In genomic region chr6:95203153-95203754, GRCh38 we compare ENCODE assay signal across 9 cellular contexts.
DNase-seq lines count a peak whose midpoint lies in the region; ATAC-seq, FAIRE-seq and TF ChIP-seq lines count a peak whose summit lies in the region.
"Had no signal": no experiment of that assay in that cellular context is flagged by ENCODE, and none has a peak within 500 bp of the region (broad histone marks: within the 10 kb centered on the region; RNA-seq: fewer than 3 reads in every experiment).

No MANE protein-coding gene starts in this region.

- H4K20me1 ChIP-seq in OCI-LY1 (ENCODE audit: insufficient read depth, low read length) (no peaks in the 10 kb centered on the region; the same call in 1 of the 2 replicates), H1 (replicated peaks in 1 of 2; ENCODE audit: control insufficient read depth in 1 of 2, insufficient read depth in 2 of 2, low read length in 2 of 2) (no peaks in the 10 kb centered on the region)

- H3K27ac ChIP-seq in OCI-LY1 (ENCODE audit: low read depth, low read length, poor library complexity, severe bottlenecking) (no peak overlapping the region), H1 (ENCODE audit: low read depth, low read length) (no peak overlapping the region)

- H3K9me3 ChIP-seq in OCI-LY1 (ENCODE audit: low read length): no peaks in the 10 kb centered on the region
- H3K9me3 ChIP-seq in H1 (ENCODE audit: insufficient read depth in 2 of 2, low read depth in 1 of 2, low read length in 1 of 2): no peaks in the 10 kb centered on the region

- no peak overlapping the region for H2BK20ac ChIP-seq in H1 (ENCODE audit: low read length)

- no peak overlapping the region for H2BK15ac ChIP-seq in H1 (ENCODE audit: low read length)

- TF ChIP-seq CTCF in OCI-LY1 (IDR thresholded peaks at IDR 0.05; ENCODE audit: low read length): peak; percentile 64; the same call in 1 of the 2 replicates
- peak in 2 of 3 experiments; percentile 48 to 68; a peak in 2 of 4 replicates for TF ChIP-seq CTCF in H1 (IDR thresholded peaks at IDR 0.05; ENCODE audit: control extremely low read depth in 1 of 3, insufficient read depth in 1 of 3, low read depth in 1 of 3, low read length in 3 of 3)

- H3K14ac ChIP-seq in H1 (ENCODE audit: insufficient read length): no peak overlapping the region

- H3K27ac Mint-ChIP-seq in activated T-cell treated with anti-CD3 and anti-CD28 coated beads, Interleukin-2, amount 50 U/mL, for 72 hours: no peak overlapping the region
- H3K27ac Mint-ChIP-seq: dendritic cell treated with granulocyte-macrophage colony-stimulating factor and Interleukin-4, amounts not matched to agents 40 ng/mL and 50 ng/mL, for 4 days had no signal

- H3K9ac ChIP-seq in OCI-LY1 (ENCODE audit: low read length) (no peak overlapping the region), H1 (replicated peaks in 1 of 4; ENCODE audit: extremely low read depth in 1 of 4, low read depth in 3 of 4, low read length in 3 of 4) (no peak overlapping the region)

- H3K4me1 ChIP-seq in OCI-LY1 (ENCODE audit: insufficient read depth, low read length, severe bottlenecking) (no peaks in the 10 kb centered on the region), H1 (replicated peaks in 1 of 4; ENCODE audit: control insufficient read depth in 3 of 4, insufficient read depth in 4 of 4, low read length in 3 of 4) (no peaks in the 10 kb centered on the region)

- no peaks in the 10 kb centered on the region for H3K36me3 ChIP-seq in OCI-LY1 (ENCODE audit: insufficient read depth, low read length)
- H3K36me3 ChIP-seq in H1 (ENCODE audit: control insufficient read depth in 2 of 4, insufficient read depth in 4 of 4, low read length in 3 of 4): no peaks in the 10 kb centered on the region

- no peaks in the 10 kb centered on the region for H3K27me3 ChIP-seq in OCI-LY1 (ENCODE audit: insufficient read depth, low read length)
- no peaks in the 10 kb centered on the region for H3K27me3 ChIP-seq in H1 (replicated peaks in 1 of 4; ENCODE audit: control insufficient read depth in 3 of 4, extremely low read depth in 1 of 4, insufficient read depth in 3 of 4, low read length in 3 of 4)

- POLR2A ChIA-PET in H1 (lab: Charles Lee; ENCODE audit: partially characterized antibody): no interaction called here

- no peaks in the 10 kb centered on the region for H3K23me2 ChIP-seq in H1 (ENCODE audit: low read depth, low read length)

- no peak overlapping the region for H3K4me2 ChIP-seq in OCI-LY1 (ENCODE audit: low read length)
- no peak overlapping the region for H3K4me2 ChIP-seq in H1 (ENCODE audit: insufficient read depth in 1 of 2, low read depth in 2 of 2, low read length in 2 of 2)

- no peak overlapping the region for H3K18ac ChIP-seq in H1 (ENCODE audit: extremely low read depth, low read length)

- TF ChIP-seq POLR2A in H1 (IDR thresholded peaks at IDR 0.05; ENCODE audit: control extremely low read depth in 1 of 2, low read depth in 2 of 2, low read length in 2 of 2): no peak

- ATAC-seq in activated T-cell treated with anti-CD3 and anti-CD28 coated beads, Interleukin-2, amount 50 U/mL, for 72 hours (replicated peaks in 1 of 2): no peak
- ATAC-seq in GM21528 (IDR thresholded peaks at IDR 0.05; ENCODE audit: low FRiP score, unreplicated experiment): peak; percentile 96
- ATAC-seq in HG03565 (IDR thresholded peaks at IDR 0.05; ENCODE audit: unreplicated experiment): peak; percentile 95
- no peak for ATAC-seq in esophagus mucosa

- no peaks in the 10 kb centered on the region for H3K4me1 Mint-ChIP-seq in activated T-cell treated with anti-CD3 and anti-CD28 coated beads, Interleukin-2, amount 50 U/mL, for 72 hours (ENCODE audit: low read depth)

- peak; percentile 6 to 22 for DNase-seq in activated T-cell treated with anti-CD3 and anti-CD28 coated beads, Interleukin-2, amount 50 U/mL, for 72 hours
- no peak for DNase-seq in activated T-cell treated with anti-CD3 and anti-CD28 coated beads, Interleukin-2, amount 50 U/mL, for 1 hour
- DNase-seq in H1 (ENCODE audit: low read depth in 1 of 2, low spot score in 2 of 2) (peak in 1 of 2 experiments; percentile 3), pons (ENCODE audit: low spot score) (peak; percentile 63)

- peak; percentile 60 to 62 for TF ChIP-seq RAD21 in H1 (IDR thresholded peaks at IDR 0.05 in 1 of 2, conservative IDR thresholded peaks at IDR 0.05 in 1 of 2; ENCODE audit: low read depth in 2 of 2, low read length in 2 of 2)

- H3K4me3 ChIP-seq in OCI-LY1 (ENCODE audit: low read depth, low read length, poor library complexity, severe bottlenecking) (no peak overlapping the region), H1 (ENCODE audit: extremely low read depth in 1 of 4, insufficient read depth in 2 of 4, low read depth in 3 of 4, low read length in 4 of 4) (no peak overlapping the region)

- H2AK5ac ChIP-seq in H1 (ENCODE audit: low read depth, low read length): no peak overlapping the region

- H3K79me2 ChIP-seq in OCI-LY1 (ENCODE audit: insufficient read depth, low read length): no peaks in the 10 kb centered on the region
- H3K79me2 ChIP-seq in H1 (ENCODE audit: control insufficient read depth in 1 of 2, insufficient read depth in 2 of 2, low read length in 2 of 2): no peaks in the 10 kb centered on the region

- H3K36me3 Mint-ChIP-seq in activated T-cell treated with anti-CD3 and anti-CD28 coated beads, Interleukin-2, amount 50 U/mL, for 72 hours (ENCODE audit: insufficient read depth in 2 of 2): no peaks in the 10 kb centered on the region

- no peak overlapping the region for H4K8ac ChIP-seq in H1 (ENCODE audit: extremely low read depth, insufficient read depth, low read length)

- H3K23ac ChIP-seq in H1 (ENCODE audit: insufficient read length): no peak overlapping the region

- CTCF ChIA-PET in H1 (lab: Charles Lee; ENCODE audit: partially characterized antibody): interaction anchor here (0.6 to 3.5 kb wide), 32 partner anchors 9 to 933 kb away, joined by 3 to 39 read pairs (median 4); no protein-coding TSS in a partner anchor

- H3K56ac ChIP-seq in H1 (replicated peaks; ENCODE audit: insufficient read length, low read depth, low read length): no peak overlapping the region

- H2AFZ ChIP-seq in OCI-LY1 (ENCODE audit: low read length) (no peak overlapping the region), H1 (ENCODE audit: low read length) (no peak overlapping the region)

- no peaks in the 10 kb centered on the region for H3K79me1 ChIP-seq in H1 (ENCODE audit: low read depth, low read length)

- H3K4ac ChIP-seq in H1 (replicated peaks; ENCODE audit: insufficient read length, low read depth, low read length): no peak overlapping the region

- no peak overlapping the region for H2BK5ac ChIP-seq in H1 (ENCODE audit: low read depth, low read length)

- no peaks in the 10 kb centered on the region for H3K9me3 Mint-ChIP-seq in activated T-cell treated with anti-CD3 and anti-CD28 coated beads, Interleukin-2, amount 50 U/mL, for 72 hours
- H3K9me3 Mint-ChIP-seq: dendritic cell treated with granulocyte-macrophage colony-stimulating factor and Interleukin-4, amounts not matched to agents 40 ng/mL and 50 ng/mL, for 4 days had no signal

- no peak overlapping the region for H4K5ac ChIP-seq in H1 (ENCODE audit: insufficient read length, low read depth, low read length)

- H3K9me2 ChIP-seq in OCI-LY1 (ENCODE audit: low read depth, low read length): no peaks in the 10 kb centered on the region

- no peak overlapping the region for H2BK120ac ChIP-seq in H1 (replicated peaks; ENCODE audit: low read depth, low read length)

- no peak for FAIRE-seq in H1 (lab: Jason Lieb, UNC)

- 57% methylated on average over 2 of the region's 2 CpGs; no CpG with 5 or more reads in 1 of the 2 experiments for WGBS in H1 (ENCODE audit: extremely low coverage in 1 of 2, insufficient coverage in 1 of 2, insufficient read length in 1 of 2, insufficient replicate concordance in 2 of 2, low coverage in 1 of 2, low lambda C conversion rate in 2 of 2, missing lambda C conversion rate in 1 of 2), 2 experiments

- H2BK12ac ChIP-seq in H1 (ENCODE audit: low read depth, low read length): no peak overlapping the region

- no peaks in the 10 kb centered on the region for H3F3A ChIP-seq in OCI-LY1 (ENCODE audit: insufficient read depth, low read length)

- no peaks in the 10 kb centered on the region for H3K27me3 Mint-ChIP-seq in activated T-cell treated with anti-CD3 and anti-CD28 coated beads, Interleukin-2, amount 50 U/mL, for 72 hours (ENCODE audit: low read depth)
- H3K27me3 Mint-ChIP-seq: dendritic cell treated with granulocyte-macrophage colony-stimulating factor and Interleukin-4, amounts not matched to agents 40 ng/mL and 50 ng/mL, for 4 days had no signal

- TF ChIP-seq EP300 in H1 (IDR thresholded peaks at IDR 0.05; ENCODE audit: borderline replicate concordance in 1 of 2, low read depth in 2 of 2, low read length in 2 of 2): no peak

- no peak overlapping the region for H3K4me3 Mint-ChIP-seq in activated T-cell treated with anti-CD3 and anti-CD28 coated beads, Interleukin-2, amount 50 U/mL, for 72 hours
- H3K4me3 Mint-ChIP-seq: dendritic cell treated with granulocyte-macrophage colony-stimulating factor and Interleukin-4, amounts not matched to agents 40 ng/mL and 50 ng/mL, for 4 days had no signal

- no peak overlapping the region for H4K91ac ChIP-seq in H1 (replicated peaks; ENCODE audit: insufficient read length, low read length)

TF ChIP-seq in H1, 55 proteins besides CTCF, POLR2A, EP300 and RAD21:
- TF ChIP-seq CREB1 (IDR thresholded peaks at IDR 0.05): no peak
- no peak for TF ChIP-seq CTBP2 (IDR thresholded peaks at IDR 0.05; ENCODE audit: borderline replicate concordance, insufficient read depth, insufficient read length, low read length)

Comparison
In these comparisons a context has a peak if more than half of its experiments do, and no peak if none do; other contexts are left out.
1. ATAC-seq: peak in GM21528 (single experiment) and HG03565 (single experiment); none in activated T-cell treated with anti-CD3 and anti-CD28 coated beads, Interleukin-2, amount 50 U/mL, for 72 hours (0 of 2) and esophagus mucosa (single experiment).